Comparison of ENCODE assay signal across 8 cellular contexts in the genomic region with DNA sequence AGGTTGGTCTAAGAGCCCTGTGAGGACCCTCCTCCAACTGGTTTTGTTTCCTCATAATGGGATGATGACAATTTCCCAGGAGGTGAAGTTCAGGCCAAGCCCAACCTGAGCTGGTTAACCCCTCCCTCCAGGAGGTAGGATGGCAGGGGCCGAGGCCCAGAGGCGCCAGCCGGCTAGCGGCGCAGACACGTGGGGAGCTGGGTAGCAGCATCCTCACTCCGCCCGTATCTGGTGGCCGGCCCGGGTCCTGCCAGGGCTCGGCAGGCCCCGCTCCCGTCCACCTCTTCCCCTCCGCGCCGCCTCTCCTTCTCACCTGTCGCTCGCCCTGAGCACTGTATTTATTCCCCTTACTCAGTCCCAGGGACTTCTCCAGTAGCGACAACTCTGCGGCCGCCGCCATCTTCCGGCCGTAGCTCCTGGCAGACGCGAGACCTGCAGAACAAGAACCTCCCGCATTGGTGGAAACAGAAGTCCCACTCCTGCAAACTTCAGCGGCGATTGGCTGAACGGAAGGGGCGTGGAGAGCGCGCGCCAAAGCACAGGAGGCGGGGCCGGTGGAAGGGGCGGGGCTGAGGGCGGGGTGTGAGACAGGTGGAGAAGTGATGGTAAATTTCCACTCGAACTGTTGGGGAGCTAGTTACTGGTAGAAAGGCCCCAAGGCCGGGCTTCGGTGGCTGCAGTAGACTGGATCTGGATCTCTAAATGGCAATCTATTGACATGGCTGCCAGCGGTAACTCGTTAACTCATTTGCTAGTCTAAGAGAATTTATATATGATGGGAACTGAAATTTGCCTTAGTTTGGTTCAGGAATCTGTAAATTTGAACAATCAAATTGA. TPM values are rescaled to one million over a fixed set of nuclear protein-coding genes. Genes with fewer than 3 reads are reported as not detected.
DNase-seq lines count a peak whose midpoint lies in the region; ATAC-seq lines count a peak whose summit lies in the region.

A gene (minus strand): TSS at position 427 of the 837 bp plus-strand sequence. CDS start 27 bp downstream, at position 400.

- ATAC-seq in GM19351 (IDR thresholded peaks at IDR 0.05; ENCODE audit: unreplicated experiment) = peak; percentile 98
- peak; percentile 99 for ATAC-seq in HG03520 (IDR thresholded peaks at IDR 0.05; ENCODE audit: unreplicated experiment)

- H3K27me3 Mint-ChIP-seq in activated CD4-positive, alpha-beta T cell treated with anti-CD3 and anti-CD28 coated beads, Interleukin-2, amount 10 ng/mL, durations not matched to agents 24 days and 14 days = peaks cover 15% of the 10 kb centered on the region

- peak; percentile 55 to 98 (median 91) for DNase-seq in C1 segment of cervical spinal cord (lab: John Stamatoyannopoulos, UW)
- DNase-seq in NCI-H526 treated with DMSO at 0.1 percent for 48 hours (lab: John Stamatoyannopoulos, UW) = peak; percentile 96
- DNase-seq in activated CD4-positive, alpha-beta T cell treated with anti-CD3 and anti-CD28 coated beads, Interleukin-2, amount 10 ng/mL, durations not matched to agents 24 days and 14 days = peak; percentile 97
- peak; percentile 39 for DNase-seq in cortex of kidney (lab: John Stamatoyannopoulos, UW)
- peak; percentile 98 for DNase-seq in left kidney (ENCODE audit: low read depth, low spot score)
- peak; percentile 97 for DNase-seq in stimulated activated CD4-positive, alpha-beta T cell treated with anti-CD3 and anti-CD28 coated beads, Interleukin-1b, Interleukin-23, amount 100 ng/mL, for 48 hours

- peaks cover 3% of the 10 kb centered on the region for H3K9me3 Mint-ChIP-seq in activated CD4-positive, alpha-beta T cell treated with anti-CD3 and anti-CD28 coated beads, Interleukin-2, amount 10 ng/mL, durations not matched to agents 24 days and 14 days

- peaks cover 28% of the 10 kb centered on the region for H3K36me3 Mint-ChIP-seq in activated CD4-positive, alpha-beta T cell treated with anti-CD3 and anti-CD28 coated beads, Interleukin-2, amount 10 ng/mL, durations not matched to agents 24 days and 14 days (ENCODE audit: low read depth)

- H3K27ac Mint-ChIP-seq in activated CD4-positive, alpha-beta T cell treated with anti-CD3 and anti-CD28 coated beads, Interleukin-2, amount 10 ng/mL, durations not matched to agents 24 days and 14 days = peak within 1 kb of the TSS; percentile 99

- H3K4me1 Mint-ChIP-seq in activated CD4-positive, alpha-beta T cell treated with anti-CD3 and anti-CD28 coated beads, Interleukin-2, amount 10 ng/mL, durations not matched to agents 24 days and 14 days = peaks cover 24% of the 10 kb centered on the region

- peak within 1 kb of the TSS; percentile 95 for H3K4me3 Mint-ChIP-seq in activated CD4-positive, alpha-beta T cell treated with anti-CD3 and anti-CD28 coated beads, Interleukin-2, amount 10 ng/mL, durations not matched to agents 24 days and 14 days

- intact Hi-C loops in activated CD4-positive, alpha-beta T cell treated with anti-CD3 and anti-CD28 coated beads, Interleukin-2, amount 10 ng/mL, durations not matched to agents 24 days and 14 days (cut with micrococcal nuclease) = loop anchor here (1.0 to 10.0 kb wide), 6 partner anchors 38 to 789 kb away; a partner anchor contains a TSS

RNA-seq across cellular contexts. Expression of the gene that starts here (rescaled TPM):
- 93.6 and 95.9 TPM in 2 replicates for total RNA-seq in activated CD4-positive, alpha-beta T cell treated with anti-CD3 and anti-CD28 coated beads, Interleukin-2, amount 10 ng/mL, durations not matched to agents 24 days and 14 days

Comparison
In these comparisons a context has a peak if more than half of its experiments do, and no peak if none do; other contexts are left out.
1. Peak in every context shown above with its lines: DNase-seq and ATAC-seq.
2. DNase-seq: peak in every context shown above with its lines; median percentile 98 in left kidney; 97 in activated CD4-positive, alpha-beta T cell treated with anti-CD3 and anti-CD28 coated beads, Interleukin-2, amount 10 ng/mL, durations not matched to agents 24 days and 14 days; 97 in stimulated activated CD4-positive, alpha-beta T cell treated with anti-CD3 and anti-CD28 coated beads, Interleukin-1b, Interleukin-23, amount 100 ng/mL, for 48 hours; 96 in NCI-H526 treated with DMSO at 0.1 percent for 48 hours; 91 in C1 segment of cervical spinal cord; 39 in cortex of kidney.